ENCODE assay signal across 9 cellular contexts in genomic region chr7:50446542-50446960, GRCh38. TPM values are rescaled to one million over a fixed set of nuclear protein-coding genes. Genes with fewer than 3 reads are reported as not detected.
DNase-seq lines count a peak whose midpoint lies in the region; ATAC-seq and TF ChIP-seq lines count a peak whose summit lies in the region.
"Had no signal": no experiment of that assay in that cellular context is flagged by ENCODE, and none has a peak within 500 bp of the region (broad histone marks: within the 10 kb centered on the region; RNA-seq: fewer than 3 reads in every experiment).

No MANE protein-coding gene starts in this region.

- peaks cover 7 to 17% of the 10 kb centered on the region in 2 donors for H3K36me3 ChIP-seq in lung (ENCODE audit: control insufficient read depth in 2 of 2, insufficient read depth in 2 of 2, low read length in 2 of 2)
- H3K36me3 ChIP-seq in sigmoid colon, result peaks cover 0 to 32% (median 16%) of the 10 kb centered on the region in 4 donors

- peaks cover 41% of the 10 kb centered on the region for H3K4me1 Mint-ChIP-seq in T-helper 1 cell treated with Interleukin-12 subunit alpha and Interleukin-12 subunit beta and Interleukin-4 antibody, amounts not matched to agents 30 μg/mL and 1 μg/mL, for 36 hours (ENCODE audit: low read depth)

- peak; percentile 26 for ATAC-seq in GM18867 (IDR thresholded peaks at IDR 0.05; ENCODE audit: unreplicated experiment)
- ATAC-seq in HG02852 (IDR thresholded peaks at IDR 0.05; ENCODE audit: unreplicated experiment), result peak; percentile 35
- ATAC-seq in lung (ENCODE audit: insufficient read depth, low FRiP score), result peak; percentile 35

- DNase-seq in lung (ENCODE audit: low spot score), result peak; percentile 47
- no peak for DNase-seq in SKM-1 (lab: John Stamatoyannopoulos, UW; ENCODE audit: unreplicated experiment)
- no peak for DNase-seq in sigmoid colon
- no peak for DNase-seq in foreskin melanocyte
- no peak for DNase-seq in NCI-H2029 treated with DMSO at 0.1 percent for 48 hours (lab: John Stamatoyannopoulos, UW)
- DNase-seq: activated gamma-delta T cell had no signal

- no peak for TF ChIP-seq EP300 in sigmoid colon (IDR thresholded peaks at IDR 0.05)

- peaks cover 37% of the 10 kb centered on the region for H3K36me3 Mint-ChIP-seq in T-helper 1 cell treated with Interleukin-12 subunit alpha and Interleukin-12 subunit beta and Interleukin-4 antibody, amounts not matched to agents 30 μg/mL and 1 μg/mL, for 36 hours (ENCODE audit: low read depth)

- H3K4me3 ChIP-seq in lung (no peak overlapping the region), sigmoid colon (no peak overlapping the region)

- H3K4me1 ChIP-seq in lung (ENCODE audit: control insufficient read depth in 2 of 2, insufficient read depth in 2 of 2, low read length in 2 of 2) (peaks cover 0 to 3% of the 10 kb centered on the region in 2 donors), sigmoid colon (peaks cover 0 to 17% (median 13%) of the 10 kb centered on the region in 4 donors)

- no peak for TF ChIP-seq CTCF in lung (IDR thresholded peaks at IDR 0.05; ENCODE audit: control extremely low read depth, extremely low read depth)
- no peak for TF ChIP-seq CTCF in sigmoid colon (IDR thresholded peaks at IDR 0.05)

- no peaks in the 10 kb centered on the region for H3K27me3 ChIP-seq in lung (ENCODE audit: control insufficient read depth, insufficient read depth)
- H3K27me3 ChIP-seq in sigmoid colon, result no peaks in the 10 kb centered on the region

- no peaks in the 10 kb centered on the region for H3K9me3 ChIP-seq in lung (ENCODE audit: control insufficient read depth in 2 of 2, insufficient read depth in 1 of 2, low read length in 1 of 2)
- H3K9me3 ChIP-seq in sigmoid colon, result no peaks in the 10 kb centered on the region

- H3K4me3 Mint-ChIP-seq in T-helper 1 cell treated with Interleukin-12 subunit alpha and Interleukin-12 subunit beta and Interleukin-4 antibody, amounts not matched to agents 30 μg/mL and 1 μg/mL, for 36 hours, result no peak overlapping the region

- no peak for TF ChIP-seq POLR2A in sigmoid colon (IDR thresholded peaks at IDR 0.05)

- no peaks in the 10 kb centered on the region for H3K9me3 Mint-ChIP-seq in T-helper 1 cell treated with Interleukin-12 subunit alpha and Interleukin-12 subunit beta and Interleukin-4 antibody, amounts not matched to agents 30 μg/mL and 1 μg/mL, for 36 hours

- WGBS in lung, 2 donors, result 64 to 87% methylated on average over 4 of the region's 4 CpGs
- 77 to 80% methylated on average over 4 of the region's 4 CpGs for WGBS in sigmoid colon, 2 donors

- peak overlapping the region; percentile 4 for H3K27ac Mint-ChIP-seq in T-helper 1 cell treated with Interleukin-12 subunit alpha and Interleukin-12 subunit beta and Interleukin-4 antibody, amounts not matched to agents 30 μg/mL and 1 μg/mL, for 36 hours

- no peaks in the 10 kb centered on the region for H3K27me3 Mint-ChIP-seq in T-helper 1 cell treated with Interleukin-12 subunit alpha and Interleukin-12 subunit beta and Interleukin-4 antibody, amounts not matched to agents 30 μg/mL and 1 μg/mL, for 36 hours (ENCODE audit: low read depth)

- H3K27ac ChIP-seq in lung (ENCODE audit: low read depth in 1 of 2, low read length in 1 of 2) (no peak overlapping the region), sigmoid colon (no peak overlapping the region)

- intact Hi-C loops in sigmoid colon (cut with DNase I), result no loop called here

RNA-seq across cellular contexts. Expression of gene FIGNL1, which starts 3.6 kb away (rescaled TPM):
- total RNA-seq in lung, result 10 to 100 TPM in 1 of 2 donors, 1 to 10 TPM in 1; 7.6 to 17.0 TPM
- 1 to 10 TPM; 3.0 to 4.8 TPM for polyA plus RNA-seq in lung
- 1 to 10 TPM; 6.9 to 8.6 (median 7.2) TPM for total RNA-seq in sigmoid colon
- 1 to 10 TPM in 2 of 3 donors, under 1 TPM in 1; 0.60 to 6.4 (median 6.0) TPM for polyA plus RNA-seq in sigmoid colon
